In genomic region chrX:153780678-153781427, GRCh38 we compare ENCODE assay signal across 11 cellular contexts. TPM values are rescaled to one million over a fixed set of nuclear protein-coding genes. Genes with fewer than 3 reads are reported as not detected.
DNase-seq lines count a peak whose midpoint lies in the region; ATAC-seq and TF ChIP-seq lines count a peak whose summit lies in the region.
"Had no signal": no experiment of that assay in that cellular context is flagged by ENCODE, and none has a peak within 500 bp of the region (broad histone marks: within the 10 kb centered on the region; RNA-seq: fewer than 3 reads in every experiment).

A gene with protein sequence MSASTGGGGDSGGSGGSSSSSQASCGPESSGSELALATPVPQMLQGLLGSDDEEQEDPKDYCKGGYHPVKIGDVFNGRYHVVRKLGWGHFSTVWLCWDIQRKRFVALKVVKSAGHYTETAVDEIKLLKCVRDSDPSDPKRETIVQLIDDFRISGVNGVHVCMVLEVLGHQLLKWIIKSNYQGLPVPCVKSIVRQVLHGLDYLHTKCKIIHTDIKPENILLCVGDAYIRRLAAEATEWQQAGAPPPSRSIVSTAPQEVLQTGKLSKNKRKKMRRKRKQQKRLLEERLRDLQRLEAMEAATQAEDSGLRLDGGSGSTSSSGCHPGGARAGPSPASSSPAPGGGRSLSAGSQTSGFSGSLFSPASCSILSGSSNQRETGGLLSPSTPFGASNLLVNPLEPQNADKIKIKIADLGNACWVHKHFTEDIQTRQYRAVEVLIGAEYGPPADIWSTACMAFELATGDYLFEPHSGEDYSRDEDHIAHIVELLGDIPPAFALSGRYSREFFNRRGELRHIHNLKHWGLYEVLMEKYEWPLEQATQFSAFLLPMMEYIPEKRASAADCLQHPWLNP (plus strand): TSS chrX:153781041. CDS start chrX:153781087, 46 bp downstream.

- peaks cover 6 to 10% (median 8%) of the 10 kb centered on the region in 4 donors for H3K4me1 Mint-ChIP-seq in naive thymus-derived CD8-positive, alpha-beta T cell
- H3K4me1 Mint-ChIP-seq in activated T-cell treated with anti-CD3 and anti-CD28 coated beads, Interleukin-2, amount 50 U/mL, for 72 hours (ENCODE audit: low read depth) = peaks cover 5% of the 10 kb centered on the region

- CTCF ChIA-PET in HEK293 (lab: Yijun Ruan, JAX) = interaction anchor here (0.7 kb wide), 1 partner anchor 83 kb away, joined by 4 read pairs; no protein-coding TSS in a partner anchor

- ATAC-seq in naive thymus-derived CD8-positive, alpha-beta T cell = peak in 1 of 2 donors; percentile 35
- no peak for ATAC-seq in activated T-cell treated with anti-CD3 and anti-CD28 coated beads, Interleukin-2, amount 50 U/mL, for 72 hours (replicated peaks in 1 of 2)

- peak within 1 kb of the TSS in 3 of 10 donors; percentile 43 to 66 (median 64) for H3K27ac Mint-ChIP-seq in naive thymus-derived CD8-positive, alpha-beta T cell
- no peak within 1 kb of the TSS for H3K27ac Mint-ChIP-seq in activated T-cell treated with anti-CD3 and anti-CD28 coated beads, Interleukin-2, amount 50 U/mL, for 72 hours

- no peaks in the 10 kb centered on the region for H3K9me3 ChIP-seq in HEK293 (ENCODE audit: control insufficient read depth, insufficient read depth, low read depth, low read length)
- H3K9me3 ChIP-seq: prostate gland had no signal

- H3K4me3 ChIP-seq in HEK293 (ENCODE audit: low read depth, low read length) = no peak within 1 kb of the TSS
- H3K4me3 ChIP-seq: prostate gland had no signal

- peaks cover 0 to 11% of the 10 kb centered on the region in 2 experiments; a peak in 1 of 3 replicates for H3K36me3 ChIP-seq in HEK293 (ENCODE audit: control insufficient read depth in 2 of 2, insufficient read depth in 1 of 2, low read length in 2 of 2)
- H3K36me3 ChIP-seq: prostate gland had no signal

- POLR2A ChIA-PET in HEK293 (lab: Yijun Ruan, JAX) = interaction anchor here (0.7 to 3.3 kb wide), 4 partner anchors 13 to 23 kb away, joined by 3 to 16 read pairs (median 5); partner anchors contain the start of genes IDH3G and SSR4
- POLR2A ChIA-PET in naive thymus-derived CD8-positive, alpha-beta T cell (lab: Charles Lee) = no interaction called here

- H3K27ac ChIP-seq in HEK293 (ENCODE audit: extremely low read depth, low read depth, low read length) = no peak within 1 kb of the TSS

- no peaks in the 10 kb centered on the region for H3K9me3 Mint-ChIP-seq in naive thymus-derived CD8-positive, alpha-beta T cell
- H3K9me3 Mint-ChIP-seq in activated T-cell treated with anti-CD3 and anti-CD28 coated beads, Interleukin-2, amount 50 U/mL, for 72 hours = no peaks in the 10 kb centered on the region

- no peak for TF ChIP-seq CTCF in HEK293 (tag by site-specific recombination; IDR thresholded peaks at IDR 0.05)

- no peaks in the 10 kb centered on the region for H3K4me1 ChIP-seq in HEK293 (ENCODE audit: control insufficient read depth, insufficient read depth, low read length)
- H3K4me1 ChIP-seq: prostate gland had no signal

- H3K27me3 Mint-ChIP-seq in naive thymus-derived CD8-positive, alpha-beta T cell = no peaks in the 10 kb centered on the region
- peaks cover 12% of the 10 kb centered on the region for H3K27me3 Mint-ChIP-seq in activated T-cell treated with anti-CD3 and anti-CD28 coated beads, Interleukin-2, amount 50 U/mL, for 72 hours (ENCODE audit: low read depth)

- H3K36me3 Mint-ChIP-seq in naive thymus-derived CD8-positive, alpha-beta T cell = no peaks in the 10 kb centered on the region
- no peaks in the 10 kb centered on the region for H3K36me3 Mint-ChIP-seq in activated T-cell treated with anti-CD3 and anti-CD28 coated beads, Interleukin-2, amount 50 U/mL, for 72 hours (ENCODE audit: insufficient read depth in 2 of 2)

- peak; percentile 71 for DNase-seq in AG08396 (ENCODE audit: low spot score)
- peak; percentile 12 for DNase-seq in dermis blood vessel endothelial cell
- no peak for DNase-seq in naive thymus-derived CD8-positive, alpha-beta T cell
- DNase-seq in SIG-M5 (lab: John Stamatoyannopoulos, UW) = no peak
- DNase-seq in NCI-H1048 (lab: John Stamatoyannopoulos, UW) = no peak
- DNase-seq in activated T-cell treated with anti-CD3 and anti-CD28 coated beads, Interleukin-2, amount 50 U/mL, for 72 hours = no peak
- DNase-seq in stimulated activated CD4-positive, alpha-beta T cell treated with anti-CD3 and anti-CD28 coated beads, Interleukin-2, amount 100 ng/mL, for 48 hours = no peak
- DNase-seq: effector CD8-positive, alpha-beta T cell; T-helper 9 cell had no signal

- H3K4me3 Mint-ChIP-seq in naive thymus-derived CD8-positive, alpha-beta T cell = peak within 1 kb of the TSS in 7 of 10 donors; percentile 4 to 78 (median 18)
- H3K4me3 Mint-ChIP-seq in activated T-cell treated with anti-CD3 and anti-CD28 coated beads, Interleukin-2, amount 50 U/mL, for 72 hours = no peak within 1 kb of the TSS

TF ChIP-seq in HEK293, 187 proteins besides CTCF, POLR2A, EP300 and RAD21 (continues in another document):
- TF ChIP-seq GLI2 (tag by site-specific recombination; IDR thresholded peaks at IDR 0.05; ENCODE audit: borderline replicate concordance, low read depth) (no peak), ZFP69B (tag by site-specific recombination; IDR thresholded peaks at IDR 0.05) (peak; percentile 36; the same call in 1 of the 2 replicates), ZNF521 (tag by site-specific recombination; IDR thresholded peaks at IDR 0.05) (no peak), ZNF302 (tag by site-specific recombination; IDR thresholded peaks at IDR 0.05; ENCODE audit: low read depth) (no peak), PATZ1 (tag by site-specific recombination; IDR thresholded peaks at IDR 0.05) (peak; percentile 47; the same call in 1 of the 2 replicates), ZNF692 (tag by site-specific recombination; IDR thresholded peaks at IDR 0.05) (peak; percentile 81; the same call in 1 of the 2 replicates), ZNF10 (tag by site-specific recombination; IDR thresholded peaks at IDR 0.05) (no peak), ZNF660 (tag by site-specific recombination; IDR thresholded peaks at IDR 0.05) (no peak), GLIS2 (tag by site-specific recombination; IDR thresholded peaks at IDR 0.05) (peak; percentile 65; the same call in 1 of the 2 replicates), EGR2 (tag by site-specific recombination; IDR thresholded peaks at IDR 0.05; ENCODE audit: low read depth) (0 out of 2 replicates have a peak, but pooled peaks have one; percentile 9), ZNF580 (tag by site-specific recombination; IDR thresholded peaks at IDR 0.05) (no peak), BCL11A (tag by site-specific recombination; IDR thresholded peaks at IDR 0.05; ENCODE audit: low read depth) (no peak), ZNF133 (tag by site-specific recombination; IDR thresholded peaks at IDR 0.05) (no peak), ZNF514 (tag by site-specific recombination; IDR thresholded peaks at IDR 0.05) (no peak), ZNF560 (tag by site-specific recombination; IDR thresholded peaks at IDR 0.05; ENCODE audit: borderline replicate concordance) (no peak)
- TF ChIP-seq, protein P1, sequence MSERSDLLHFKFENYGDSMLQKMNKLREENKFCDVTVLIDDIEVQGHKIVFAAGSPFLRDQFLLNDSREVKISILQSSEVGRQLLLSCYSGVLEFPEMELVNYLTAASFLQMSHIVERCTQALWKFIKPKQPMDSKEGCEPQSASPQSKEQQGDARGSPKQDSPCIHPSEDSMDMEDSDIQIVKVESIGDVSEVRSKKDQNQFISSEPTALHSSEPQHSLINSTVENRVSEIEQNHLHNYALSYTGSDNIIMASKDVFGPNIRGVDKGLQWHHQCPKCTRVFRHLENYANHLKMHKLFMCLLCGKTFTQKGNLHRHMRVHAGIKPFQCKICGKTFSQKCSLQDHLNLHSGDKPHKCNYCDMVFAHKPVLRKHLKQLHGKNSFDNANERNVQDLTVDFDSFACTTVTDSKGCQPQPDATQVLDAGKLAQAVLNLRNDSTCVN (tag by site-specific recombination; optimal IDR thresholded peaks at IDR 0.05) = no peak

RNA-seq across cellular contexts. Expression of the gene that starts here (rescaled TPM):
- under 0.01 and 0.05 TPM in 2 replicates for total RNA-seq in dermis blood vessel endothelial cell
- not detected for total RNA-seq in naive thymus-derived CD8-positive, alpha-beta T cell
- not detected for polyA plus RNA-seq in naive thymus-derived CD8-positive, alpha-beta T cell
- not detected for total RNA-seq in activated T-cell treated with anti-CD3 and anti-CD28 coated beads, Interleukin-2, amount 50 U/mL, for 72 hours

Comparison
In these comparisons a context has a peak if more than half of its experiments do, and no peak if none do; other contexts are left out.
1. Peak in DNase-seq in dermis blood vessel endothelial cell; RNA of the gene not detected or under 1 TPM.
2. H3K4me3 Mint-ChIP-seq: peak in naive thymus-derived CD8-positive, alpha-beta T cell (7 of 10); none in activated T-cell treated with anti-CD3 and anti-CD28 coated beads, Interleukin-2, amount 50 U/mL, for 72 hours (0 of 2).